ENCODE assay signal across 8 cellular contexts in genomic region chr6:105363100-105363754, GRCh38. TPM values are rescaled to one million over a fixed set of nuclear protein-coding genes. Genes with fewer than 3 reads are reported as not detected.
DNase-seq lines count a peak whose midpoint lies in the region; FAIRE-seq and TF ChIP-seq lines count a peak whose summit lies in the region.
"Had no signal": no experiment of that assay in that cellular context is flagged by ENCODE, and none has a peak within 500 bp of the region (broad histone marks: within the 10 kb centered on the region; RNA-seq: fewer than 3 reads in every experiment).

No MANE protein-coding gene starts in this region.

- no peak overlapping the region for H3K4me2 ChIP-seq in endothelial cell of umbilical vein (ENCODE audit: insufficient read depth, low read length)
- H3K4me2 ChIP-seq: KMS-11 had no signal

- peak; percentile 23 to 29 for TF ChIP-seq CTCF in endothelial cell of umbilical vein (IDR thresholded peaks at IDR 0.05; ENCODE audit: extremely low read depth in 1 of 2, insufficient read depth in 1 of 2, low read depth in 1 of 2, low read length in 2 of 2)
- peak in 2 of 5 experiments; percentile 17 for TF ChIP-seq CTCF in transverse colon (IDR thresholded peaks at IDR 0.05)

- H3K9ac ChIP-seq in endothelial cell of umbilical vein (replicated peaks; ENCODE audit: extremely low read depth, insufficient read depth, low read length) = no peak overlapping the region
- H3K9ac ChIP-seq: KMS-11 had no signal

- CTCF ChIA-PET in endothelial cell of umbilical vein (lab: Charles Lee) = interaction anchor here (0.6 to 7.0 kb wide), 30 partner anchors 9 to 286 kb away, joined by 3 to 160 read pairs (median 6); partner anchors contain the start of gene PREP

- WGBS in transverse colon (ENCODE audit: low coverage in 1 of 2), 2 donors = 43% methylated on average over 1 of the region's 1 CpG; no CpG with 5 or more reads in 1 of the 2 donors

- dilution Hi-C loops in endothelial cell of umbilical vein (cut with MboI; ENCODE audit: extremely low pct_ligation_motif_present, low sequenced_read_pairs) = no loop called here

- no peaks in the 10 kb centered on the region for H3K27me3 ChIP-seq in H7 (ENCODE audit: control insufficient read depth, insufficient read depth, low read length)
- H3K27me3 ChIP-seq in endothelial cell of umbilical vein (ENCODE audit: control insufficient read depth in 2 of 2, insufficient read depth in 2 of 2, low read length in 2 of 2) = no peaks in the 10 kb centered on the region
- no peaks in the 10 kb centered on the region for H3K27me3 ChIP-seq in transverse colon

- H4K20me1 ChIP-seq in endothelial cell of umbilical vein (replicated peaks; ENCODE audit: control insufficient read depth, extremely low read depth, insufficient read depth, low read length) = no peaks in the 10 kb centered on the region

- peak; percentile 50 for FAIRE-seq in endothelial cell of umbilical vein (lab: Jason Lieb, UNC)

- no TSS peak for BruUV-seq in endothelial cell of umbilical vein (replicated peaks; lab: Mats Ljungman, UMichigan)

- POLR2A ChIA-PET in endothelial cell of umbilical vein (lab: Charles Lee) = no interaction called here

- TF ChIP-seq POLR2A in endothelial cell of umbilical vein (IDR thresholded peaks at IDR 0.05; ENCODE audit: low read depth, low read length) (no peak), transverse colon (IDR thresholded peaks at IDR 0.05) (no peak)

- H3K4me1 ChIP-seq in endothelial cell of umbilical vein (ENCODE audit: control insufficient read depth, extremely low read depth, insufficient read depth, low read length) = peaks cover 20% of the 10 kb centered on the region
- H3K4me1 ChIP-seq in transverse colon = peaks cover 0 to 6% (median 0%) of the 10 kb centered on the region in 4 donors

- H3K9me3 ChIP-seq in endothelial cell of umbilical vein (replicated peaks; ENCODE audit: control insufficient read depth, insufficient read depth, low read length) (no peaks in the 10 kb centered on the region), transverse colon (no peaks in the 10 kb centered on the region)

- H3K4me3 ChIP-seq in H7 (ENCODE audit: insufficient read depth, low read depth, low read length) (no peak overlapping the region), endothelial cell of umbilical vein (replicated peaks in 1 of 3; ENCODE audit: insufficient read depth in 1 of 3, low read depth in 1 of 3, low read length in 3 of 3) (no peak overlapping the region), transverse colon (no peak overlapping the region)

- TF ChIP-seq EP300 in transverse colon (IDR thresholded peaks at IDR 0.05; ENCODE audit: low read depth) = no peak

- intact Hi-C loops in endothelial cell of umbilical vein (cut with micrococcal nuclease) (loop anchor here (1.0 to 5.0 kb wide), 2 partner anchors 226 to 276 kb away; a partner anchor contains a TSS), transverse colon (cut with DNase I; ENCODE audit: low total_unique reads) (loop anchor here (1.0 kb wide), 1 partner anchor 15 kb away; no protein-coding TSS in a partner anchor)

- H3K27ac ChIP-seq in endothelial cell of umbilical vein (ENCODE audit: insufficient read depth, low read depth, low read length) = no peak overlapping the region
- no peak overlapping the region for H3K27ac ChIP-seq in transverse colon
- H3K27ac ChIP-seq: KMS-11 had no signal

- peak; percentile 13 for DNase-seq in H7
- peak; percentile 30 for DNase-seq in NCI-H774 (lab: John Stamatoyannopoulos, UW)
- peak; percentile 30 for DNase-seq in endothelial cell of umbilical vein (ENCODE audit: low read depth, low spot score)
- peak; percentile 23 for DNase-seq in retina
- DNase-seq in activated effector memory CD4-positive, alpha-beta T cell treated with Interleukin-2 at 50 U/mL for 16 hours = no peak
- no peak for DNase-seq in transverse colon
- DNase-seq in SW480 (ENCODE audit: low spot score) = no peak

- no peak overlapping the region for H2AFZ ChIP-seq in endothelial cell of umbilical vein (ENCODE audit: low read depth, low read length)

- no peaks in the 10 kb centered on the region for H3K9me1 ChIP-seq in endothelial cell of umbilical vein (replicated peaks; ENCODE audit: control insufficient read depth, extremely low read depth, insufficient read depth, low read length)

- no peaks in the 10 kb centered on the region for H3K79me2 ChIP-seq in endothelial cell of umbilical vein (ENCODE audit: control insufficient read depth, insufficient read depth, low read length)

- in situ Hi-C loops in transverse colon (cut with MboI; ENCODE audit: low pct_ligation_motif_present in 1 of 4, low pct_unique_long_range_greater_than_20kb in 1 of 4, low sequenced_read_pairs in 3 of 4) = no loop called here

- H3K36me3 ChIP-seq in H7 (replicated peaks; ENCODE audit: control insufficient read depth, insufficient read depth, low read length) (peaks cover 3% of the 10 kb centered on the region), endothelial cell of umbilical vein (ENCODE audit: control insufficient read depth in 2 of 2, extremely low read depth in 1 of 2, insufficient read depth in 2 of 2, low read length in 2 of 2) (peaks cover 2 to 4% of the 10 kb centered on the region in 2 experiments), transverse colon (peaks cover 0 to 14% (median 0%) of the 10 kb centered on the region in 4 donors)

TF ChIP-seq in endothelial cell of umbilical vein, 7 proteins besides CTCF, POLR2A, EP300 and RAD21:
- TF ChIP-seq FOS (IDR thresholded peaks at IDR 0.05; ENCODE audit: borderline replicate concordance, insufficient read depth, low read length) (no peak), POLR2AphosphoS5 (IDR thresholded peaks at IDR 0.05; ENCODE audit: insufficient read depth, low read depth, low read length) (no peak), EZH2 (IDR thresholded peaks at IDR 0.05; ENCODE audit: borderline replicate concordance, low read depth, low read length, severe bottlenecking) (no peak), GATA2 (IDR thresholded peaks at IDR 0.05; ENCODE audit: insufficient read depth, insufficient read length, low read depth, low read length) (no peak), JUN (IDR thresholded peaks at IDR 0.05; ENCODE audit: borderline replicate concordance, insufficient read depth, insufficient read length, low read depth) (no peak), MAX (IDR thresholded peaks at IDR 0.05; ENCODE audit: insufficient read depth, insufficient read length) (no peak), MYC (IDR thresholded peaks at IDR 0.05; ENCODE audit: low read depth, low read length) (no peak)

RNA-seq across cellular contexts. Expression of gene PREP, which starts 39.7 kb away (rescaled TPM):
- 19.5 and 24.4 TPM in 2 replicates for total RNA-seq in H7 (2014; rRNA removed; shearing (Covaris generic))
- total RNA-seq in endothelial cell of umbilical vein = 37.7 and 40.7 TPM in 2 replicates
- polyA plus RNA-seq in endothelial cell of umbilical vein = 11.9 and 17.2 TPM in 2 replicates
- polyA plus RNA-seq in endothelial cell of umbilical vein (2011; cell fraction: cytosol; rRNA removed) = 20.4 and 21.1 TPM in 2 replicates
- 29.1 and 29.4 TPM in 2 replicates for polyA plus RNA-seq in endothelial cell of umbilical vein (2011; cell fraction: nucleus; rRNA removed)
- polyA plus RNA-seq in endothelial cell of umbilical vein (2012) = 33.7 and 42.4 TPM in 2 replicates
- 29.3 and 30.3 TPM in 2 replicates for polyA minus RNA-seq in endothelial cell of umbilical vein
- polyA minus RNA-seq in endothelial cell of umbilical vein (2011; cell fraction: cytosol; rRNA and poly(A)+ RNA removed) = 9.0 TPM
- polyA minus RNA-seq in endothelial cell of umbilical vein (2011; cell fraction: nucleus; rRNA and poly(A)+ RNA removed) = 36.1 and 42.4 TPM in 2 replicates
- 10 to 100 TPM; 32.9 to 63.2 (median 41.2) TPM for total RNA-seq in transverse colon

Comparison
In these comparisons a context has a peak if more than half of its experiments do, and no peak if none do; other contexts are left out.
1. DNase-seq: peak in H7 (single experiment), NCI-H774 (single experiment), endothelial cell of umbilical vein (single experiment) and retina (single experiment); none in activated effector memory CD4-positive, alpha-beta T cell treated with Interleukin-2 at 50 U/mL for 16 hours (single experiment), transverse colon (single experiment) and SW480 (single experiment).